In genomic region chr9:6443661-6444060, GRCh38 we compare ENCODE assay signal across 26 cellular contexts. TPM values are rescaled to one million over a fixed set of nuclear protein-coding genes. Genes with fewer than 3 reads are reported as not detected.
DNase-seq lines count a peak whose midpoint lies in the region; ATAC-seq and TF ChIP-seq lines count a peak whose summit lies in the region.
"Had no signal": no experiment of that assay in that cellular context is flagged by ENCODE, and none has a peak within 500 bp of the region (broad histone marks: within the 10 kb centered on the region; RNA-seq: fewer than 3 reads in every experiment).

No MANE protein-coding gene starts in this region.

- H3K9me3 ChIP-seq in SK-N-SH, result no peaks in the 10 kb centered on the region
- H3K9me3 ChIP-seq: body of pancreas, SJSA1, tibial nerve had no signal

- H3K4me1 ChIP-seq in SK-N-SH (ENCODE audit: control insufficient read depth in 1 of 2, insufficient read depth in 2 of 2, low read depth in 1 of 2, low read length in 1 of 2), result peaks cover 0 to 15% of the 10 kb centered on the region in 2 experiments; a peak in 1 of 4 replicates
- H3K4me1 ChIP-seq: SJSA1 had no signal

- H3K9me3 Mint-ChIP-seq in activated T-helper 1 cell treated with anti-CD3 and anti-CD28 coated beads, Interleukin-12 subunit alpha, Interleukin-12 subunit beta, Interleukin-2, Interleukin-4 antibody, amounts not matched to agents 30 ng/mL and 10 ng/mL and 1 ng/mL, durations not matched to agents 14 hours and 24 hours and 36 hours, result no peaks in the 10 kb centered on the region
- H3K9me3 Mint-ChIP-seq in naive B cell, result no peaks in the 10 kb centered on the region
- H3K9me3 Mint-ChIP-seq: naive thymus-derived CD8-positive, alpha-beta T cell had no signal

- H3K27ac Mint-ChIP-seq in activated T-helper 1 cell treated with anti-CD3 and anti-CD28 coated beads, Interleukin-12 subunit alpha, Interleukin-12 subunit beta, Interleukin-2, Interleukin-4 antibody, amounts not matched to agents 30 ng/mL and 10 ng/mL and 1 ng/mL, durations not matched to agents 14 hours and 24 hours and 36 hours, result peak overlapping the region; percentile 18
- H3K27ac Mint-ChIP-seq in naive B cell, result peak overlapping the region in 5 of 6 donors; percentile 1 to 79 (median 63)

- H3K4me3 ChIP-seq in SK-N-SH (ENCODE audit: low read depth in 2 of 2, low read length in 1 of 2) (no peak overlapping the region), BJ (ENCODE audit: low read depth, low read length) (no peak overlapping the region)
- H3K4me3 ChIP-seq: body of pancreas, SJSA1, tibial nerve had no signal

- H3K4me3 Mint-ChIP-seq in activated T-helper 1 cell treated with anti-CD3 and anti-CD28 coated beads, Interleukin-12 subunit alpha, Interleukin-12 subunit beta, Interleukin-2, Interleukin-4 antibody, amounts not matched to agents 30 ng/mL and 10 ng/mL and 1 ng/mL, durations not matched to agents 14 hours and 24 hours and 36 hours, result no peak overlapping the region
- peak overlapping the region in 2 of 8 donors; percentile 2 for H3K4me3 Mint-ChIP-seq in naive B cell

- H2AFZ ChIP-seq in SK-N-SH (ENCODE audit: low read depth), result no peak overlapping the region
- H2AFZ ChIP-seq: parathyroid adenoma had no signal

- TF ChIP-seq CTCF in SK-N-SH (IDR thresholded peaks at IDR 0.05) (no peak), BJ (IDR thresholded peaks at IDR 0.05; ENCODE audit: insufficient read depth, low read depth, low read length) (no peak)

- no peak overlapping the region for H3K9ac ChIP-seq in SK-N-SH
- H3K9ac ChIP-seq: parathyroid adenoma had no signal

- H3K27ac ChIP-seq in SK-N-SH (ENCODE audit: low read depth in 2 of 2, low read length in 1 of 2), result peak overlapping the region in 1 of 2 experiments; percentile 8; a peak in 1 of 4 replicates
- H3K27ac ChIP-seq: 22Rv1, body of pancreas, epithelial cell of prostate, parathyroid adenoma, SJSA1, tibial nerve had no signal

- POLR2A ChIA-PET in SK-N-SH (lab: Yijun Ruan, JAX), result no interaction called here
- POLR2A ChIA-PET in BJ (lab: Charles Lee), result interaction anchor here (0.6 to 1.0 kb wide), 2 partner anchors 30 to 87 kb away, joined by 3 to 5 read pairs; no protein-coding TSS in a partner anchor

- DNase-seq in SK-N-SH, result no peak
- DNase-seq in BJ (ENCODE audit: low read depth), result peak; percentile 25
- DNase-seq in activated T-helper 1 cell treated with anti-CD3 and anti-CD28 coated beads, Interleukin-12 subunit alpha, Interleukin-12 subunit beta, Interleukin-2, Interleukin-4 antibody, amounts not matched to agents 30 ng/mL and 10 ng/mL and 1 ng/mL, durations not matched to agents 14 hours and 24 hours and 36 hours (ENCODE audit: low spot score), result no peak
- no peak for DNase-seq in naive B cell
- DNase-seq in NCI-H774 (lab: John Stamatoyannopoulos, UW), result no peak
- DNase-seq: activated CD4-positive, alpha-beta T cell treated with anti-CD3 and anti-CD28 coated beads for 4 hours; body of pancreas; C1 segment of cervical spinal cord; foreskin melanocyte; IMR-90; naive thymus-derived CD8-positive, alpha-beta T cell; NCI-H1048; NCI-H1930; NCI-H69; right cardiac atrium; stimulated activated CD4-positive, alpha-beta T cell treated with anti-CD3 and anti-CD28 coated beads, Interleukin-4, amount 100 ng/mL, for 24 hours; stimulated activated naive CD4-positive, alpha-beta T cell treated with Interleukin-2 at 50 U/mL for 16 hours had no signal

- H3K79me2 ChIP-seq in SK-N-SH (ENCODE audit: insufficient read depth), result peaks cover 100% of the 10 kb centered on the region

- intact Hi-C loops in activated T-helper 1 cell treated with anti-CD3 and anti-CD28 coated beads, Interleukin-12 subunit alpha, Interleukin-12 subunit beta, Interleukin-2, Interleukin-4 antibody, amounts not matched to agents 30 ng/mL and 10 ng/mL and 1 ng/mL, durations not matched to agents 14 hours and 24 hours and 36 hours (cut with micrococcal nuclease), result no loop called here

- H3K36me3 ChIP-seq in SK-N-SH (replicated peaks in 1 of 2; ENCODE audit: control insufficient read depth in 1 of 2, insufficient read depth in 2 of 2, low read length in 1 of 2) (peaks cover 0 to 16% of the 10 kb centered on the region in 2 experiments), BJ (ENCODE audit: control insufficient read depth, insufficient read depth, low read length) (no peaks in the 10 kb centered on the region; the same call in 1 of the 2 replicates)
- H3K36me3 ChIP-seq: SJSA1, tibial nerve had no signal

- WGBS in SK-N-SH (ENCODE audit: low lambda C conversion rate), result 26% methylated on average over 1 of the region's 1 CpG

- ATAC-seq in SK-N-SH treated with all-trans-retinoic acid at 6 μM for 48 hours, result peak; percentile 80
- no peak for ATAC-seq in naive B cell (ENCODE audit: low read depth in 2 of 2)
- no peak for ATAC-seq in GM18909 (IDR thresholded peaks at IDR 0.05; ENCODE audit: poor library complexity, unreplicated experiment)
- ATAC-seq in GM18502 (IDR thresholded peaks at IDR 0.05; ENCODE audit: poor library complexity, unreplicated experiment), result no peak
- ATAC-seq: body of pancreas; left lobe of liver; naive thymus-derived CD8-positive, alpha-beta T cell; right cardiac atrium had no signal

- CTCF ChIA-PET in SK-N-SH (lab: Yijun Ruan, JAX) (no interaction called here), BJ (lab: Yijun Ruan, JAX) (interaction anchor here (1.8 kb wide), 1 partner anchor 24 kb away, joined by 5 read pairs; no protein-coding TSS in a partner anchor)

- no peaks in the 10 kb centered on the region for H3K27me3 Mint-ChIP-seq in activated T-helper 1 cell treated with anti-CD3 and anti-CD28 coated beads, Interleukin-12 subunit alpha, Interleukin-12 subunit beta, Interleukin-2, Interleukin-4 antibody, amounts not matched to agents 30 ng/mL and 10 ng/mL and 1 ng/mL, durations not matched to agents 14 hours and 24 hours and 36 hours (ENCODE audit: insufficient read depth)
- no peaks in the 10 kb centered on the region for H3K27me3 Mint-ChIP-seq in naive B cell
- H3K27me3 Mint-ChIP-seq: naive thymus-derived CD8-positive, alpha-beta T cell had no signal

- H3F3A ChIP-seq in SK-N-SH (replicated peaks; ENCODE audit: insufficient read depth), result peaks cover 8% of the 10 kb centered on the region

- no peaks in the 10 kb centered on the region for H3K9me2 ChIP-seq in SK-N-SH

- peaks cover 85% of the 10 kb centered on the region for H4K20me1 ChIP-seq in SK-N-SH (ENCODE audit: insufficient read depth)

- no peak for TF ChIP-seq EP300 in SK-N-SH (IDR thresholded peaks at IDR 0.05; ENCODE audit: borderline replicate concordance in 1 of 2, low read depth in 1 of 2, low read length in 1 of 2)

- H3K27me3 ChIP-seq in SK-N-SH (ENCODE audit: insufficient read depth), result no peaks in the 10 kb centered on the region
- no peaks in the 10 kb centered on the region for H3K27me3 ChIP-seq in BJ (ENCODE audit: control insufficient read depth, insufficient read depth, low read length)
- H3K27me3 ChIP-seq: body of pancreas, SJSA1, tibial nerve had no signal

- H3K4me1 Mint-ChIP-seq in activated T-helper 1 cell treated with anti-CD3 and anti-CD28 coated beads, Interleukin-12 subunit alpha, Interleukin-12 subunit beta, Interleukin-2, Interleukin-4 antibody, amounts not matched to agents 30 ng/mL and 10 ng/mL and 1 ng/mL, durations not matched to agents 14 hours and 24 hours and 36 hours (ENCODE audit: low read depth), result peaks cover 58% of the 10 kb centered on the region
- peaks cover 57 to 86% (median 67%) of the 10 kb centered on the region in 3 donors for H3K4me1 Mint-ChIP-seq in naive B cell

- peaks cover 21% of the 10 kb centered on the region for H3K36me3 Mint-ChIP-seq in activated T-helper 1 cell treated with anti-CD3 and anti-CD28 coated beads, Interleukin-12 subunit alpha, Interleukin-12 subunit beta, Interleukin-2, Interleukin-4 antibody, amounts not matched to agents 30 ng/mL and 10 ng/mL and 1 ng/mL, durations not matched to agents 14 hours and 24 hours and 36 hours (ENCODE audit: low read depth)
- no peaks in the 10 kb centered on the region for H3K36me3 Mint-ChIP-seq in naive B cell

- no peak overlapping the region for H3K4me2 ChIP-seq in SK-N-SH

- TF ChIP-seq RAD21 in SK-N-SH (IDR thresholded peaks at IDR 0.05; ENCODE audit: low read length), result no peak

TF ChIP-seq in SK-N-SH treated with all-trans-retinoic acid at 6 μM for 48 hours, 23 proteins besides CTCF, POLR2A, EP300 and RAD21 (continues in another document):
- no peak for TF ChIP-seq PPARA (CRISPR knock-in tag; IDR thresholded peaks at IDR 0.05; ENCODE audit: borderline replicate concordance)
- no peak for TF ChIP-seq SNAI2 (CRISPR knock-in tag; IDR thresholded peaks at IDR 0.05)

TF ChIP-seq in SK-N-SH, 30 proteins besides CTCF, POLR2A, EP300 and RAD21 (continues in another document):
- TF ChIP-seq EZH2phosphoT487 (IDR thresholded peaks at IDR 0.05; ENCODE audit: borderline replicate concordance, low read depth) (no peak), TEAD4 (IDR thresholded peaks at IDR 0.05; ENCODE audit: borderline replicate concordance, insufficient read depth) (no peak), MAX (IDR thresholded peaks at IDR 0.05; ENCODE audit: low read depth) (no peak), ELF1 (IDR thresholded peaks at IDR 0.05) (no peak), CHD2 (IDR thresholded peaks at IDR 0.05; ENCODE audit: low read length, partially characterized antibody) (no peak), TCF12 (IDR thresholded peaks at IDR 0.05) (no peak), FOSL2 (IDR thresholded peaks at IDR 0.05; ENCODE audit: borderline replicate concordance, low read depth) (no peak), MEF2A (IDR thresholded peaks at IDR 0.05; ENCODE audit: borderline replicate concordance, low read depth) (no peak)

RNA-seq across cellular contexts. Expression of gene UHRF2, which starts 30.7 kb away (rescaled TPM):
- polyA plus RNA-seq in SK-N-SH (2012; rRNA removed) (24.1 and 39.6 TPM in 2 replicates), BJ (2011; rRNA removed) (31.1 and 49.8 TPM in 2 replicates), naive B cell (ENCODE audit: low read depth in 6 of 6) (10 to 100 TPM in 5 of 6 donors, 1 to 10 TPM in 1; 7.2 to 52.4 (median 23.6) TPM)
- polyA plus RNA-seq in SK-N-SH (2012; cell fraction: cytosol; rRNA removed), result 16.2 and 21.1 TPM in 2 replicates
- polyA plus RNA-seq in SK-N-SH (2012; cell fraction: nucleus; rRNA removed), result 62.0 and 95.8 TPM in 2 replicates
- polyA minus RNA-seq in BJ (2011; rRNA and poly(A)+ RNA removed), result 39.9 and 45.7 TPM in 2 replicates
- 73.0 and 77.3 TPM in 2 replicates for total RNA-seq in activated T-helper 1 cell treated with anti-CD3 and anti-CD28 coated beads, Interleukin-12 subunit alpha, Interleukin-12 subunit beta, Interleukin-2, Interleukin-4 antibody, amounts not matched to agents 30 ng/mL and 10 ng/mL and 1 ng/mL, durations not matched to agents 14 hours and 24 hours and 36 hours
